ENCODE assay signal across 1 cellular context in genomic region chr4:87235020-87235671, GRCh38.
TF ChIP-seq lines count a peak whose summit lies in the region.

No MANE protein-coding gene starts in this region.

TF ChIP-seq in H1, 55 proteins besides CTCF, POLR2A, EP300 and RAD21:
- no peak for TF ChIP-seq TAF7 (optimal IDR thresholded peaks at IDR 0.05; ENCODE audit: borderline replicate concordance, low read depth, low read length)
- no peak for TF ChIP-seq TBP (IDR thresholded peaks at IDR 0.05; ENCODE audit: low read depth, low read length)
- no peak for TF ChIP-seq BCL11A (IDR thresholded peaks at IDR 0.05; ENCODE audit: low read depth in 2 of 2, low read length in 2 of 2)
- TF ChIP-seq JUND (IDR thresholded peaks at IDR 0.05; ENCODE audit: low read length): no peak
- no peak for TF ChIP-seq E2F6 (IDR thresholded peaks at IDR 0.05)
- no peak for TF ChIP-seq SP1 (IDR thresholded peaks at IDR 0.05; ENCODE audit: low read depth, low read length)
- TF ChIP-seq BRCA1 (IDR thresholded peaks at IDR 0.05; ENCODE audit: low read depth, low read length): no peak
- no peak for TF ChIP-seq SUZ12 (IDR thresholded peaks at IDR 0.05; ENCODE audit: low read length)
- no peak for TF ChIP-seq ZNF274 (IDR thresholded peaks at IDR 0.05; ENCODE audit: borderline replicate concordance, extremely low read depth, low read length)
- no peak for TF ChIP-seq BACH1 (IDR thresholded peaks at IDR 0.05; ENCODE audit: low read length)
- TF ChIP-seq SIN3A (conservative IDR thresholded peaks at IDR 0.05 in 1 of 2, IDR thresholded peaks at IDR 0.05 in 1 of 2; ENCODE audit: low read depth in 1 of 2, low read length in 2 of 2): no peak
